In the genomic region with DNA sequence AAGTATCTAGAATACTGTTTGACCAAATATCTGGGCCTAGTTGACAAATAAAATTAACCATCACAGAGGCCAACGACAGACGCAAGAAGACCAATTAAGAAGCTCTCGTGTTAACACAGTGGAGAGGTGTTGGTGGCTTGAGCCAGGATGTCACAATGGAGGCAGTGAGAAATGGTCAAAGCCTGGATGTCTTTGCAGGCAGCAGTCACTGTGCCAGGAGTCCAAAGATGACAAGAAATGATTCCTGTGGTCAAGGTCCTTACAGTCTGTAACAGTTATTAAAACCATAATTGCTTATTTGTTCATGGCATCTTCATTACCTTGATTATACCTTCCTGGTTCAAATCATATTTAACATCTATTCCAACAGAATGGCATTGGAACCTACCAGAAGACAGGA, we compare ENCODE assay signal across 23 cellular contexts.
DNase-seq lines count a peak whose midpoint lies in the region; ATAC-seq and TF ChIP-seq lines count a peak whose summit lies in the region.
"Had no signal": no experiment of that assay in that cellular context is flagged by ENCODE, and none has a peak within 500 bp of the region (broad histone marks: within the 10 kb centered on the region; RNA-seq: fewer than 3 reads in every experiment).

No MANE protein-coding gene starts in this region.

- no peaks in the 10 kb centered on the region for H3K36me3 Mint-ChIP-seq in H9 (ENCODE audit: insufficient read depth in 1 of 3, low read depth in 3 of 3)
- H3K36me3 Mint-ChIP-seq: CD14-positive monocyte; CD4-positive, alpha-beta memory T cell; CD4-positive, CD25-positive, alpha-beta regulatory T cell had no signal

- H2BK12ac ChIP-seq in H9 (ENCODE audit: insufficient read length, low read depth, low read length) = no peak overlapping the region
- no peak overlapping the region for H2BK12ac ChIP-seq in mesenchymal stem cell (ENCODE audit: low read length in 2 of 2)

- H2BK120ac ChIP-seq in H9 (ENCODE audit: low read depth, low read length, poor library complexity, severe bottlenecking) (no peak overlapping the region), mesenchymal stem cell (ENCODE audit: low read depth, low read length) (no peak overlapping the region)

- no peaks in the 10 kb centered on the region for H3K79me2 ChIP-seq in H9 (ENCODE audit: insufficient read depth, low read length)

- no peaks in the 10 kb centered on the region for H3K27me3 Mint-ChIP-seq in H9 (ENCODE audit: low read depth)
- H3K27me3 Mint-ChIP-seq: CD4-positive, CD25-positive, alpha-beta regulatory T cell had no signal

- H2AK5ac ChIP-seq in H9 (ENCODE audit: insufficient read length, low read length) = peak overlapping the region; percentile 16
- H2AK5ac ChIP-seq in mesenchymal stem cell (ENCODE audit: low read length, severe bottlenecking) = peak overlapping the region; percentile 83

- no peak overlapping the region for H3K4me3 Mint-ChIP-seq in H9
- H3K4me3 Mint-ChIP-seq: CD14-positive monocyte; CD4-positive, alpha-beta memory T cell; CD4-positive, CD25-positive, alpha-beta regulatory T cell; CD8-positive, alpha-beta memory T cell had no signal

- no peak overlapping the region for H3K4me3 ChIP-seq in mesenchymal stem cell (ENCODE audit: insufficient read depth in 1 of 2, low read depth in 1 of 2, low read length in 2 of 2)
- H3K4me3 ChIP-seq: BLaER1, GM12878 had no signal

- H3K23ac ChIP-seq in H9 (ENCODE audit: insufficient read length, low read depth, low read length) (no peak overlapping the region), mesenchymal stem cell (ENCODE audit: low read length in 2 of 2) (no peak overlapping the region)

- H3K27me3 ChIP-seq in H9 (ENCODE audit: insufficient read depth, low read length) = no peaks in the 10 kb centered on the region
- no peaks in the 10 kb centered on the region for H3K27me3 ChIP-seq in mesenchymal stem cell (ENCODE audit: control insufficient read depth in 1 of 2, insufficient read depth in 1 of 2, low read length in 2 of 2)
- H3K27me3 ChIP-seq: BE2C, BLaER1 had no signal

- H4K91ac ChIP-seq in H9 (ENCODE audit: insufficient read length, low read depth, low read length) (no peak overlapping the region), mesenchymal stem cell (ENCODE audit: low read length) (no peak overlapping the region)

- H3K36me3 ChIP-seq in mesenchymal stem cell (ENCODE audit: control insufficient read depth in 1 of 2, insufficient read depth in 2 of 2, low read depth in 1 of 2, low read length in 2 of 2) = no peaks in the 10 kb centered on the region
- H3K36me3 ChIP-seq: BE2C, BLaER1 had no signal

- no peak overlapping the region for H4K8ac ChIP-seq in H9 (replicated peaks; ENCODE audit: insufficient read length, low read depth, low read length)
- H4K8ac ChIP-seq in mesenchymal stem cell (ENCODE audit: low read length) = no peak overlapping the region

- no peak overlapping the region for H4K5ac ChIP-seq in H9 (ENCODE audit: insufficient read length, low read depth, low read length)

- H3K4me2 ChIP-seq in H9 (ENCODE audit: insufficient read depth, insufficient read length, low read length) (no peak overlapping the region), mesenchymal stem cell (ENCODE audit: low read length, poor library complexity, severe bottlenecking) (no peak overlapping the region)
- H3K4me2 ChIP-seq: BLaER1 had no signal

- no peak overlapping the region for H2AFZ ChIP-seq in H9 (ENCODE audit: low read length)
- H2AFZ ChIP-seq in mesenchymal stem cell (ENCODE audit: low read depth, low read length) = no peak overlapping the region

- H2BK20ac ChIP-seq in H9 (ENCODE audit: low read depth, low read length, poor library complexity, severe bottlenecking) = no peak overlapping the region

- H3K9ac ChIP-seq in H9 (ENCODE audit: extremely low read depth, insufficient read length, low read length) = no peak overlapping the region
- H3K9ac ChIP-seq in mesenchymal stem cell (ENCODE audit: low read length) = no peak overlapping the region
- H3K9ac ChIP-seq: BLaER1 had no signal

- H2BK5ac ChIP-seq in H9 (ENCODE audit: insufficient read length, low read length) = no peak overlapping the region
- no peak overlapping the region for H2BK5ac ChIP-seq in mesenchymal stem cell (ENCODE audit: low read depth, low read length, poor library complexity, severe bottlenecking)

- WGBS in H9 (ENCODE audit: extremely low coverage, insufficient read length, low lambda C conversion rate) = no CpG with 5 or more reads among the region's 3 CpGs
- 92% methylated on average over 3 of the region's 3 CpGs for WGBS in mesenchymal stem cell

- H3K18ac ChIP-seq in H9 (ENCODE audit: insufficient read length, low read depth, low read length) = no peak overlapping the region
- no peak overlapping the region for H3K18ac ChIP-seq in mesenchymal stem cell (ENCODE audit: low read depth in 1 of 2, low read length in 2 of 2)

- no peaks in the 10 kb centered on the region for H3K9me3 ChIP-seq in H9 (ENCODE audit: control insufficient read depth, low read depth, low read length)
- H3K9me3 ChIP-seq in mesenchymal stem cell (ENCODE audit: control insufficient read depth, low read length) = no peaks in the 10 kb centered on the region
- H3K9me3 ChIP-seq: BE2C, BLaER1 had no signal

- no peaks in the 10 kb centered on the region for H3K9me3 Mint-ChIP-seq in H9
- H3K9me3 Mint-ChIP-seq: CD14-positive monocyte; CD4-positive, alpha-beta memory T cell; CD4-positive, CD25-positive, alpha-beta regulatory T cell; CD8-positive, alpha-beta memory T cell had no signal

- H3K79me1 ChIP-seq in H9 (ENCODE audit: insufficient read depth, low read depth, low read length, poor library complexity, severe bottlenecking) (no peaks in the 10 kb centered on the region), mesenchymal stem cell (replicated peaks; ENCODE audit: low read length, poor library complexity, severe bottlenecking) (no peaks in the 10 kb centered on the region)

- no peak for TF ChIP-seq CTCF in H9 (conservative IDR thresholded peaks at IDR 0.05)

- intact Hi-C loops in posterior cingulate gyrus (cut with DNase I) = no loop called here

- H3K4me1 ChIP-seq in H9 (ENCODE audit: insufficient read depth, low read length) (no peaks in the 10 kb centered on the region), mesenchymal stem cell (ENCODE audit: control insufficient read depth, insufficient read depth, low read depth, low read length) (peaks cover 1% of the 10 kb centered on the region)
- H3K4me1 ChIP-seq: BE2C, BLaER1 had no signal

- H3K23me2 ChIP-seq in H9 (ENCODE audit: insufficient read length, low read depth, low read length, poor library complexity, severe bottlenecking) = no peaks in the 10 kb centered on the region

- no peak for ATAC-seq in HG03432 (IDR thresholded peaks at IDR 0.05; ENCODE audit: unreplicated experiment)
- ATAC-seq: GM12878 had no signal

- H3K4ac ChIP-seq in H9 (ENCODE audit: low read depth, low read length) (no peak overlapping the region), mesenchymal stem cell (ENCODE audit: low read depth in 1 of 2, low read length in 2 of 2) (no peak overlapping the region)

- H3T11ph ChIP-seq in H9 (ENCODE audit: low read length) = no peak overlapping the region

- no peak overlapping the region for H3K27ac ChIP-seq in H9 (ENCODE audit: insufficient read length, low read depth, low read length)
- no peak overlapping the region for H3K27ac ChIP-seq in mesenchymal stem cell (ENCODE audit: low read length, poor library complexity, severe bottlenecking)
- H3K27ac ChIP-seq: BLaER1 had no signal

- H2BK15ac ChIP-seq in H9 (ENCODE audit: low read depth, low read length) (no peak overlapping the region), mesenchymal stem cell (ENCODE audit: low read depth, poor library complexity, severe bottlenecking) (no peak overlapping the region)

- DNase-seq in H9 = no peak
- DNase-seq in mesenchymal stem cell = no peak
- no peak for DNase-seq in posterior cingulate gyrus
- DNase-seq in NCI-H1930 (lab: John Stamatoyannopoulos, UW) = no peak
- DNase-seq: 8988T; ACHN; BE2C; C1 segment of cervical spinal cord; CD4-positive, alpha-beta memory T cell; CD4-positive, CD25-positive, alpha-beta regulatory T cell; CD8-positive, alpha-beta memory T cell; COR-L47; DMS 273 treated with DMSO at 0.1 percent for 48 hours; DMS153; DMS53; DMS79; DND-41; EL; GDM1 had no signal

- no peak overlapping the region for H3K14ac ChIP-seq in H9 (ENCODE audit: insufficient read depth, low read length)
- no peak overlapping the region for H3K14ac ChIP-seq in mesenchymal stem cell (ENCODE audit: low read length in 2 of 2)

- H4K20me1 ChIP-seq in H9 (ENCODE audit: control insufficient read depth, insufficient read depth, insufficient read length) = no peaks in the 10 kb centered on the region
- H4K20me1 ChIP-seq: BLaER1 had no signal

- no peak overlapping the region for H3K27ac Mint-ChIP-seq in H9
- H3K27ac Mint-ChIP-seq: CD14-positive monocyte; CD4-positive, alpha-beta memory T cell; CD4-positive, CD25-positive, alpha-beta regulatory T cell; CD8-positive, alpha-beta memory T cell had no signal

- peaks cover 11 to 12% of the 10 kb centered on the region in 2 experiments for H3K4me1 Mint-ChIP-seq in H9
- H3K4me1 Mint-ChIP-seq: CD4-positive, alpha-beta memory T cell; CD4-positive, CD25-positive, alpha-beta regulatory T cell; CD8-positive, alpha-beta memory T cell had no signal

- no peak overlapping the region for H3K56ac ChIP-seq in H9 (ENCODE audit: insufficient read length, low read depth, low read length)
